Comparison of ENCODE assay signal across 39 cellular contexts in the genomic region with DNA sequence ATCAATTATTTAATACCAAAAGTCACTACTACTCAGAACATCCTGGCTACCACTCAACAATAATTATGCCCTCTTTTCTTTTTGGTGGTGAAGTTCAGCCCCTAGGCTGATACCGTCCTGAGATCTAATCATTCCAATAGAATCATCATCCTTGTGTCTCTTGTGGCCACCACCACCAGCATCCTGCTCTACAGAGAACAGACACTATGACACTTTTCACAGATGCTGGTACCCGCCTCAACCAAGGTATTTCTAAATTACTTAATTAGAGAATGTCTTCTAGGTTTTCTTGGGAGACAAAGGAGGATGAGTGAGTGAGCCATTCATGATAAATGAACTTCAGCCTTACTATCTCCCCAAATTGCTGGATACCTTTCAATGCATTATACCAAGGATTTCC. TPM values are rescaled to one million over a fixed set of nuclear protein-coding genes. Genes with fewer than 3 reads are reported as not detected.
"Had no signal": no experiment of that assay in that cellular context is flagged by ENCODE, and none has a peak within 500 bp of the region (broad histone marks: within the 10 kb centered on the region; RNA-seq: fewer than 3 reads in every experiment).

No MANE protein-coding gene starts in this region.

- H3K36me3 ChIP-seq: MG63 had no signal

- H3K9me3 ChIP-seq: MG63 had no signal

- H3K9ac ChIP-seq: KMS-11 had no signal

- H3K4me2 ChIP-seq: KMS-11 had no signal

- H3K27me3 ChIP-seq: MG63 had no signal

- H3K4me3 ChIP-seq: MG63 had no signal

- DNase-seq: Karpas-422, Kasumi-1, KG1, MG63, MM.1S, MV-4-11, NCI-H1048, NCI-H1092, NCI-H1092 treated with DMSO at 0.1 percent for 48 hours, NCI-H1105, NCI-H1105 treated with DMSO at 0.1 percent for 48 hours, NCI-H1417, NCI-H1417 treated with DMSO at 0.1 percent for 48 hours, NCI-H1436, NCI-H1436 treated with DMSO at 0.1 percent for 48 hours, NCI-H146, NCI-H1694, NCI-H1694 treated with DMSO at 0.1 percent for 48 hours, NCI-H187, NCI-H187 treated with DMSO at 0.1 percent for 48 hours, NCI-H1930, NCI-H2029, NCI-H2029 treated with DMSO at 0.1 percent for 48 hours, NCI-H2081, NCI-H2081 treated with DMSO at 0.1 percent for 48 hours, NCI-H2107, NCI-H2171, NCI-H2171 treated with DMSO at 0.1 percent for 48 hours, NCI-H2227 treated with DMSO at 0.1 percent for 48 hours, NCI-H226, NCI-H345, NCI-H446, NCI-H446 treated with DMSO at 0.1 percent for 48 hours, NCI-H510A had no signal

- H3K27ac ChIP-seq: KMS-11 had no signal

RNA-seq across cellular contexts. Expression of a gene that starts 60.0 kb away (rescaled TPM):
- total RNA-seq: LHCN-M2, M059J, MCF 10A, NCI-H460 had no signal
